19 cellular contexts compared by ENCODE assay signal in the genomic region with DNA sequence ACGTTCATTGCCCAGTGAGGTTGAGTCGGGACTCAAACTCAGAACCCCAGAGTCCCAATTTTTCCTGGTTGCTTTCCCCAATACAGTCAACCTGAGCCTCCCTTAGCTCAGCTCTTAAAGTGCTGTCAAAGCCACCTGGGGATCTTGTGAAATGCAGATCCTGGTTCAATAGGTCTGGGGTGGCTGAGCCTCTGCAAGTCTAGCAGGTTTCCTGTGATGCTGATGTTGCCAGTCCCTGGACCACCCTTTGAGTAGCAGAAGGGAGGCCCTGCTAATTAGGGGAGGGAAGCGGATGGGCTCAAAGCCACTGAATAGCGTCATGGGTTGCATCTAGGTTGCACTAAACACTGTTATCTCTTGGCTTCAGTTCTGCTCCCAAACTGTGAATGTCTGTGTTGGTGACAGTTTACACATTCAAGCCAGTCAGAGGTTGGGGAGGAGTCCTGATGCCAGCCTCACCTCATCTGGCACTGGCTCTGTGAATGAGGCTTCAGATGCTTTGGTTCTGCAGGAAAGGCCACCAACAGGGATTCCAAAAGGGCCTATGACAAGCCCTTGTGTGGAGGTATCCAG.
DNase-seq lines count a peak whose midpoint lies in the region; ATAC-seq, FAIRE-seq and TF ChIP-seq lines count a peak whose summit lies in the region.
"Had no signal": no experiment of that assay in that cellular context is flagged by ENCODE, and none has a peak within 500 bp of the region (broad histone marks: within the 10 kb centered on the region; RNA-seq: fewer than 3 reads in every experiment).

No MANE protein-coding gene starts in this region.

- 0 out of 4 replicates have a peak, but pooled peaks have one; percentile 4 to 5 for TF ChIP-seq RAD21 in H1 (IDR thresholded peaks at IDR 0.05 in 1 of 2, conservative IDR thresholded peaks at IDR 0.05 in 1 of 2; ENCODE audit: low read depth in 2 of 2, low read length in 2 of 2)

- peaks cover 8% of the 10 kb centered on the region for H3K27me3 Mint-ChIP-seq in neural progenitor cell (ENCODE audit: insufficient read depth, low read depth)

- H3K27ac ChIP-seq in H1 (ENCODE audit: low read depth, low read length) (no peak overlapping the region), neural progenitor cell (no peak overlapping the region), kidney (ENCODE audit: low read depth in 2 of 2, low read length in 2 of 2) (no peak overlapping the region)
- H3K27ac ChIP-seq: GM23248 had no signal

- no peak overlapping the region for H4K5ac ChIP-seq in H1 (ENCODE audit: insufficient read length, low read depth, low read length)

- H4K91ac ChIP-seq in H1 (replicated peaks; ENCODE audit: insufficient read length, low read length) = no peak overlapping the region

- H2BK15ac ChIP-seq in H1 (ENCODE audit: low read length) = no peak overlapping the region; the same call in none of the 2 replicates

- H3K18ac ChIP-seq in H1 (ENCODE audit: extremely low read depth, low read length) = no peak overlapping the region

- no peak overlapping the region for H3K27ac Mint-ChIP-seq in neural progenitor cell

- H3K27me3 ChIP-seq in H7 (ENCODE audit: control insufficient read depth, insufficient read depth, low read length) (no peaks in the 10 kb centered on the region), H1 (replicated peaks in 1 of 4; ENCODE audit: control insufficient read depth in 3 of 4, extremely low read depth in 1 of 4, insufficient read depth in 3 of 4, low read length in 3 of 4) (peaks cover 0 to 2% (median 0%) of the 10 kb centered on the region in 4 experiments; a peak in 1 of 7 replicates), neural progenitor cell (no peaks in the 10 kb centered on the region)
- H3K27me3 ChIP-seq: BE2C had no signal

- TF ChIP-seq CTCF in H1 (IDR thresholded peaks at IDR 0.05; ENCODE audit: control extremely low read depth in 1 of 3, insufficient read depth in 1 of 3, low read depth in 1 of 3, low read length in 3 of 3) (no peak), neural progenitor cell (IDR thresholded peaks at IDR 0.05) (no peak), kidney (IDR thresholded peaks at IDR 0.05; ENCODE audit: borderline replicate concordance, extremely low read depth, insufficient read depth) (no peak)

- H3K4me2 ChIP-seq in H1 (ENCODE audit: insufficient read depth in 1 of 2, low read depth in 2 of 2, low read length in 2 of 2) (peak overlapping the region; percentile 37 to 51), neural progenitor cell (peak overlapping the region; percentile 54)

- H2AFZ ChIP-seq in H1 (ENCODE audit: low read length) (no peak overlapping the region), neural progenitor cell (replicated peaks) (no peak overlapping the region)
- H2AFZ ChIP-seq: GM23248 had no signal

- H2BK5ac ChIP-seq in H1 (ENCODE audit: low read depth, low read length) = peak overlapping the region; percentile 29; the same call in 1 of the 2 replicates

- H3K4me3 ChIP-seq in H7 (ENCODE audit: insufficient read depth, low read depth, low read length) = no peak overlapping the region
- no peak overlapping the region for H3K4me3 ChIP-seq in H1 (ENCODE audit: extremely low read depth in 1 of 4, insufficient read depth in 2 of 4, low read depth in 3 of 4, low read length in 4 of 4)
- H3K4me3 ChIP-seq in neural progenitor cell = no peak overlapping the region
- H3K4me3 ChIP-seq in kidney (ENCODE audit: low read length in 2 of 2) = no peak overlapping the region
- H3K4me3 ChIP-seq: GM23248 had no signal

- no peak for ATAC-seq in GM21576 (IDR thresholded peaks at IDR 0.05; ENCODE audit: unreplicated experiment)
- ATAC-seq: PC-3 had no signal

- peaks cover 6% of the 10 kb centered on the region for H3K36me3 Mint-ChIP-seq in neural progenitor cell

- no peak overlapping the region for H3K14ac ChIP-seq in H1 (ENCODE audit: insufficient read length)

- H3K9me3 ChIP-seq in H1 (ENCODE audit: insufficient read depth in 2 of 2, low read depth in 1 of 2, low read length in 1 of 2) = no peaks in the 10 kb centered on the region
- H3K9me3 ChIP-seq in neural progenitor cell (ENCODE audit: low read depth) = no peaks in the 10 kb centered on the region
- H3K9me3 ChIP-seq in kidney (ENCODE audit: control insufficient read depth in 1 of 2, low read length in 2 of 2) = no peaks in the 10 kb centered on the region
- H3K9me3 ChIP-seq: BE2C had no signal

- H3K9me3 Mint-ChIP-seq in neural progenitor cell = peaks cover 2% of the 10 kb centered on the region

- H4K20me1 ChIP-seq in H1 (replicated peaks in 1 of 2; ENCODE audit: control insufficient read depth in 1 of 2, insufficient read depth in 2 of 2, low read length in 2 of 2) (peaks cover 0 to 2% of the 10 kb centered on the region in 2 experiments), neural progenitor cell (ENCODE audit: low read depth) (no peaks in the 10 kb centered on the region)

- H3K56ac ChIP-seq in H1 (replicated peaks; ENCODE audit: insufficient read length, low read depth, low read length) = no peak overlapping the region

- peaks cover 11 to 18% (median 13%) of the 10 kb centered on the region in 4 experiments for H3K4me1 ChIP-seq in H1 (replicated peaks in 1 of 4; ENCODE audit: control insufficient read depth in 3 of 4, insufficient read depth in 4 of 4, low read length in 3 of 4)
- H3K4me1 ChIP-seq in neural progenitor cell = peaks cover 52% of the 10 kb centered on the region
- H3K4me1 ChIP-seq in kidney (ENCODE audit: control insufficient read depth in 1 of 2, insufficient read depth in 1 of 2, low read depth in 1 of 2, low read length in 2 of 2) = no peaks in the 10 kb centered on the region
- H3K4me1 ChIP-seq: BE2C had no signal

- intact Hi-C loops in kidney (cut with DNase I) = no loop called here

- peaks cover 39% of the 10 kb centered on the region for H3K4me1 Mint-ChIP-seq in neural progenitor cell

- 49% methylated on average over 4 of the region's 4 CpGs; no CpG with 5 or more reads in 1 of the 2 experiments for WGBS in H1 (ENCODE audit: extremely low coverage in 1 of 2, insufficient coverage in 1 of 2, insufficient read length in 1 of 2, insufficient replicate concordance in 2 of 2, low coverage in 1 of 2, low lambda C conversion rate in 2 of 2, missing lambda C conversion rate in 1 of 2), 2 experiments

- no peak overlapping the region for H3K4me3 Mint-ChIP-seq in neural progenitor cell

- H3K23ac ChIP-seq in H1 (ENCODE audit: insufficient read length) = no peak overlapping the region

- no peak overlapping the region for H3K4ac ChIP-seq in H1 (replicated peaks; ENCODE audit: insufficient read length, low read depth, low read length)

- H2BK120ac ChIP-seq in H1 (replicated peaks; ENCODE audit: low read depth, low read length) = no peak overlapping the region

- no peaks in the 10 kb centered on the region for H3K79me1 ChIP-seq in H1 (ENCODE audit: low read depth, low read length)

- H3K79me2 ChIP-seq in H1 (ENCODE audit: control insufficient read depth in 1 of 2, insufficient read depth in 2 of 2, low read length in 2 of 2) (no peaks in the 10 kb centered on the region), neural progenitor cell (ENCODE audit: low read depth) (peaks cover 6% of the 10 kb centered on the region)

- FAIRE-seq in H1 (lab: Jason Lieb, UNC) (no peak), kidney (lab: Jason Lieb, UNC) (no peak)

- H3F3A ChIP-seq in neural progenitor cell (ENCODE audit: low read depth) = peaks cover 43% of the 10 kb centered on the region

- no peak overlapping the region for H2BK20ac ChIP-seq in H1 (ENCODE audit: low read length)

- H3K23me2 ChIP-seq in H1 (ENCODE audit: low read depth, low read length) = no peaks in the 10 kb centered on the region

- CTCF ChIA-PET in H1 (lab: Charles Lee; ENCODE audit: partially characterized antibody) = interaction anchor here (1.0 kb wide), 1 partner anchor 8 kb away, joined by 3 read pairs; no protein-coding TSS in a partner anchor

- TF ChIP-seq EP300 in H1 (IDR thresholded peaks at IDR 0.05; ENCODE audit: borderline replicate concordance in 1 of 2, low read depth in 2 of 2, low read length in 2 of 2) = no peak

- no peak overlapping the region for H4K8ac ChIP-seq in H1 (ENCODE audit: extremely low read depth, insufficient read depth, low read length)

- peak; percentile 47 for DNase-seq in H7
- DNase-seq in NCI-H1694 (lab: John Stamatoyannopoulos, UW) = peak; percentile 47
- DNase-seq in H1 (ENCODE audit: low read depth in 1 of 2, low spot score in 2 of 2) = peak in 1 of 2 experiments; percentile 62
- DNase-seq in neural progenitor cell (ENCODE audit: low spot score) = no peak
- DNase-seq in kidney = no peak
- no peak for DNase-seq in activated effector memory CD4-positive, alpha-beta T cell treated with anti-CD3 and anti-CD28 coated beads, Interleukin-2, amount 50 U/mL, for 16 hours
- DNase-seq: BE2C, EL, GM23248, MM.1S, NCI-H1048, NCI-H1417 treated with DMSO at 0.1 percent for 48 hours, NCI-H2029 treated with DMSO at 0.1 percent for 48 hours, NCI-H226, NCI-H510A treated with DMSO at 0.1 percent for 48 hours, PC-3, RPMI8226, SHP77 had no signal

- no peak overlapping the region for H2BK12ac ChIP-seq in H1 (ENCODE audit: low read depth, low read length)

- H3K9ac ChIP-seq in H1 (replicated peaks in 1 of 4; ENCODE audit: extremely low read depth in 1 of 4, low read depth in 3 of 4, low read length in 3 of 4) (no peak overlapping the region), neural progenitor cell (no peak overlapping the region), kidney (ENCODE audit: low read length in 2 of 2) (no peak overlapping the region)
- H3K9ac ChIP-seq: GM23248 had no signal

- no peak overlapping the region for H2AK5ac ChIP-seq in H1 (ENCODE audit: low read depth, low read length)

- no peaks in the 10 kb centered on the region for H3K36me3 ChIP-seq in H7 (replicated peaks; ENCODE audit: control insufficient read depth, insufficient read depth, low read length)
- H3K36me3 ChIP-seq in H1 (ENCODE audit: control insufficient read depth in 2 of 4, insufficient read depth in 4 of 4, low read length in 3 of 4) = no peaks in the 10 kb centered on the region
- H3K36me3 ChIP-seq in neural progenitor cell = no peaks in the 10 kb centered on the region
- H3K36me3 ChIP-seq in kidney (ENCODE audit: control insufficient read depth in 1 of 2, insufficient read depth in 2 of 2, low read length in 2 of 2) = no peaks in the 10 kb centered on the region
- H3K36me3 ChIP-seq: BE2C had no signal

- POLR2A ChIA-PET in H1 (lab: Charles Lee; ENCODE audit: partially characterized antibody) = no interaction called here

- TF ChIP-seq POLR2A in H1 (IDR thresholded peaks at IDR 0.05; ENCODE audit: control extremely low read depth in 1 of 2, low read depth in 2 of 2, low read length in 2 of 2) = no peak

TF ChIP-seq in H1, 55 proteins besides CTCF, POLR2A, EP300 and RAD21 (continues in another document):
- TF ChIP-seq JUN (IDR thresholded peaks at IDR 0.05; ENCODE audit: low read depth, low read length) (no peak), KDM4A (IDR thresholded peaks at IDR 0.05; ENCODE audit: low read depth, low read length, severe bottlenecking) (no peak), CEBPB (IDR thresholded peaks at IDR 0.05; ENCODE audit: low read depth, low read length) (peak; percentile 41; the same call in 1 of the 2 replicates), SP1 (IDR thresholded peaks at IDR 0.05; ENCODE audit: low read depth, low read length) (0 out of 2 replicates have a peak, but pooled peaks have one; percentile 26), CREB1 (IDR thresholded peaks at IDR 0.05) (0 out of 2 replicates have a peak, but pooled peaks have one; percentile 13)

Comparison
In these comparisons a context has a peak if more than half of its experiments do, and no peak if none do; other contexts are left out.
1. DNase-seq: peak in H7 (single experiment) and NCI-H1694 (single experiment); none in neural progenitor cell (single experiment), kidney (single experiment) and activated effector memory CD4-positive, alpha-beta T cell treated with anti-CD3 and anti-CD28 coated beads, Interleukin-2, amount 50 U/mL, for 16 hours (single experiment).